In genomic region chr2:240501531-240501991, GRCh38 we compare ENCODE assay signal across 24 cellular contexts. TPM values are rescaled to one million over a fixed set of nuclear protein-coding genes. Genes with fewer than 3 reads are reported as not detected.
DNase-seq lines count a peak whose midpoint lies in the region; ATAC-seq, FAIRE-seq and TF ChIP-seq lines count a peak whose summit lies in the region.
"Had no signal": no experiment of that assay in that cellular context is flagged by ENCODE, and none has a peak within 500 bp of the region (broad histone marks: within the 10 kb centered on the region; RNA-seq: fewer than 3 reads in every experiment).

No MANE protein-coding gene starts in this region.

- no peaks in the 10 kb centered on the region for H3K9me3 ChIP-seq in lower lobe of right lung
- H3K9me3 ChIP-seq in spleen = no peaks in the 10 kb centered on the region
- H3K9me3 ChIP-seq: BLaER1, body of pancreas, Peyer's patch, psoas muscle, tibial artery had no signal

- peak; percentile 5 to 10 for DNase-seq in activated T-cell treated with anti-CD3 and anti-CD28 coated beads, Interleukin-2, amount 50 U/mL, for 48 hours
- DNase-seq in activated T-cell treated with anti-CD3 and anti-CD28 coated beads, Interleukin-2, amount 50 U/mL, for 1 hour = no peak
- no peak for DNase-seq in bronchial epithelial cell (ENCODE audit: low read depth)
- peak; percentile 24 for DNase-seq in lower lobe of right lung
- peak; percentile 70 for DNase-seq in spleen
- DNase-seq in NCI-H1417 treated with DMSO at 0.1 percent for 48 hours (lab: John Stamatoyannopoulos, UW) = no peak
- no peak for DNase-seq in T-helper 1 cell
- DNase-seq in activated naive CD4-positive, alpha-beta T cell treated with Interleukin-2 at 50 U/mL for 16 hours = no peak
- DNase-seq: activated B cell treated with CpG ODN at 0.5 μM for 24 hours; activated CD4-positive, alpha-beta T cell treated with anti-CD3 and anti-CD28 coated beads, Interleukin-2, amount 50 U/mL, for 4 hours; activated gamma-delta T cell treated with Interleukin-2 at 50 U/mL for 16 hours; DMS79; KBM-7; NCI-H1105 treated with DMSO at 0.1 percent for 48 hours; NCI-H2029 treated with DMSO at 0.1 percent for 48 hours; NCI-H526 treated with DMSO at 0.1 percent for 48 hours; psoas muscle; tibial artery had no signal

- no peak for ATAC-seq in lower lobe of right lung
- ATAC-seq: body of pancreas, HCT116, psoas muscle, T-cell had no signal

- H3K27ac ChIP-seq in lower lobe of right lung (no peak overlapping the region), spleen (no peak overlapping the region)
- H3K27ac ChIP-seq: BLaER1, body of pancreas, Peyer's patch, psoas muscle, tibial artery had no signal

- intact Hi-C loops in lower lobe of right lung (cut with DNase I) (no loop called here), spleen (cut with DNase I; ENCODE audit: low total_unique reads) (no loop called here)

- H3K36me3 ChIP-seq in bronchial epithelial cell (ENCODE audit: control insufficient read depth, insufficient read depth, low read length) (no peaks in the 10 kb centered on the region), lower lobe of right lung (peaks cover 16% of the 10 kb centered on the region), spleen (peaks cover 0 to 80% (median 20%) of the 10 kb centered on the region in 6 donors)

- TF ChIP-seq POLR2A in spleen (IDR thresholded peaks at IDR 0.05) = no peak

- TF ChIP-seq CTCF in bronchial epithelial cell (IDR thresholded peaks at IDR 0.05; ENCODE audit: insufficient read depth, low read length, severe bottlenecking) (no peak), lower lobe of right lung (IDR thresholded peaks at IDR 0.05) (no peak), spleen (IDR thresholded peaks at IDR 0.05 in 8 of 11, conservative IDR thresholded peaks at IDR 0.05 in 3 of 11) (no peak)

- peak; percentile 50 for FAIRE-seq in bronchial epithelial cell (lab: Jason Lieb, UNC)
- FAIRE-seq: GM18507 had no signal

- no peaks in the 10 kb centered on the region for H3K4me1 ChIP-seq in lower lobe of right lung
- H3K4me1 ChIP-seq in spleen = no peaks in the 10 kb centered on the region
- H3K4me1 ChIP-seq: BLaER1, body of pancreas, Peyer's patch, psoas muscle, tibial artery had no signal

- H3K27me3 ChIP-seq in bronchial epithelial cell (ENCODE audit: control insufficient read depth, insufficient read depth, low read length) = no peaks in the 10 kb centered on the region
- no peaks in the 10 kb centered on the region for H3K27me3 ChIP-seq in lower lobe of right lung (ENCODE audit: low read depth)
- H3K27me3 ChIP-seq in spleen (replicated peaks in 1 of 7) = no peaks in the 10 kb centered on the region
- H3K27me3 ChIP-seq: BLaER1, body of pancreas, Peyer's patch, tibial artery had no signal

- no peak overlapping the region for H3K4me3 ChIP-seq in bronchial epithelial cell (ENCODE audit: low read depth, low read length)
- H3K4me3 ChIP-seq in lower lobe of right lung = no peak overlapping the region
- no peak overlapping the region for H3K4me3 ChIP-seq in spleen
- H3K4me3 ChIP-seq: BLaER1, body of pancreas, Peyer's patch, psoas muscle, tibial artery had no signal

- 81 to 95% (median 91%) methylated on average over 9 to 13 of the region's 13 CpGs for WGBS in spleen, 5 donors

RNA-seq across cellular contexts. Expression of gene ANKMY1, which starts 56.2 kb away (rescaled TPM):
- total RNA-seq in bronchial epithelial cell (10.8 and 15.8 TPM in 2 replicates), lower lobe of right lung (29.3 TPM), spleen (10 to 100 TPM; 26.5 to 45.5 (median 30.1) TPM)
- 10 to 100 TPM in 1 of 3 donors, 1 to 10 TPM in 2; 7.6 to 11.4 (median 8.1) TPM for polyA plus RNA-seq in spleen

RNA-seq across cellular contexts. Expression of gene DUSP28, which starts 58.6 kb away (rescaled TPM):
- 1.9 and 2.1 TPM in 2 replicates for total RNA-seq in bronchial epithelial cell
- total RNA-seq in lower lobe of right lung = 5.7 TPM
- total RNA-seq in spleen = 10 to 100 TPM in 1 of 7 donors, 1 to 10 TPM in 6; 5.9 to 13.6 (median 7.1) TPM
- 1 to 10 TPM; 6.5 to 9.0 (median 7.9) TPM for polyA plus RNA-seq in spleen

Comparison
In these comparisons a context has a peak if more than half of its experiments do, and no peak if none do; other contexts are left out.
1. DNase-seq: peak in activated T-cell treated with anti-CD3 and anti-CD28 coated beads, Interleukin-2, amount 50 U/mL, for 48 hours (2 of 2), lower lobe of right lung (single experiment) and spleen (single experiment); none in activated T-cell treated with anti-CD3 and anti-CD28 coated beads, Interleukin-2, amount 50 U/mL, for 1 hour (single experiment), bronchial epithelial cell (single experiment), NCI-H1417 treated with DMSO at 0.1 percent for 48 hours (single experiment), T-helper 1 cell (0 of 5) and activated naive CD4-positive, alpha-beta T cell treated with Interleukin-2 at 50 U/mL for 16 hours (single experiment).